ENCODE assay signal across 8 cellular contexts in genomic region chr11:85810871-85811611, GRCh38. TPM values are rescaled to one million over a fixed set of nuclear protein-coding genes. Genes with fewer than 3 reads are reported as not detected.
A peak's percentile ranks its signal among the peaks of the same experiment; 100 is the strongest.
DNase-seq lines count a peak whose midpoint lies in the region; ATAC-seq and TF ChIP-seq lines count a peak whose summit lies in the region.

Gene SYTL2, minus strand, starts transcription at chr11:85811141. Its CDS starts 53,416 bp downstream, at chr11:85757725.

- H3K36me3 ChIP-seq in suprapubic skin = no peaks in the 10 kb centered on the region

- under 1% methylated on average over 49 of the region's 72 CpGs for WGBS in suprapubic skin

- no peak for TF ChIP-seq EP300 in suprapubic skin (IDR thresholded peaks at IDR 0.05)

- TF ChIP-seq POLR2A in suprapubic skin (IDR thresholded peaks at IDR 0.05) = peak in 1 of 2 donors; percentile 64

- no peaks in the 10 kb centered on the region for H3K27me3 Mint-ChIP-seq in Calu3 (ENCODE audit: unreplicated experiment)

- peak within 1 kb of the TSS; percentile 69 for H3K4me3 ChIP-seq in suprapubic skin

- H3K9me3 ChIP-seq in suprapubic skin = no peaks in the 10 kb centered on the region

- H3K9me3 Mint-ChIP-seq in Calu3 (ENCODE audit: low read depth, unreplicated experiment) = no peaks in the 10 kb centered on the region

- intact Hi-C loops in Calu3 (cut with micrococcal nuclease; ENCODE audit: unreplicated experiment) = no loop called here
- intact Hi-C loops in head of caudate nucleus (cut with DNase I) = no loop called here

- no peak within 1 kb of the TSS for H3K27ac Mint-ChIP-seq in Calu3 (ENCODE audit: unreplicated experiment)

- no peaks in the 10 kb centered on the region for H3K27me3 ChIP-seq in suprapubic skin

- DNase-seq in Calu3 (peak; percentile 75), HT1080 (ENCODE audit: low read depth) (peak; percentile 42), SK-N-DZ (ENCODE audit: low spot score) (peak; percentile 52), head of caudate nucleus (peak in 41 of 42 donors; percentile 52 to 89 (median 81)), omental fat pad (ENCODE audit: low spot score) (peak; percentile 28), suprapubic skin (ENCODE audit: low spot score in 2 of 2) (peak; percentile 73 to 79)
- DNase-seq in activated naive CD4-positive, alpha-beta T cell treated with anti-CD3 and anti-CD28 coated beads, Interleukin-2, amount 50 U/mL, for 16 hours = peak; percentile 76

- ATAC-seq in GM21360 (IDR thresholded peaks at IDR 0.05; ENCODE audit: unreplicated experiment) (peak; percentile 83), omental fat pad (ENCODE audit: low FRiP score) (peak; percentile 89)

- H3K27ac ChIP-seq in suprapubic skin = no peak within 1 kb of the TSS

- TF ChIP-seq CTCF in Calu3 (IDR thresholded peaks at IDR 0.05; ENCODE audit: unreplicated experiment) (no peak), omental fat pad (IDR thresholded peaks at IDR 0.05) (no peak), suprapubic skin (IDR thresholded peaks at IDR 0.05) (no peak)

- no TSS peak for BruUV-seq in Calu3 (replicated peaks; lab: Mats Ljungman, UMichigan)

- H3K4me1 Mint-ChIP-seq in Calu3 (ENCODE audit: low read depth, unreplicated experiment) = peaks cover 22% of the 10 kb centered on the region

- peak within 1 kb of the TSS; percentile 72 for H3K4me3 Mint-ChIP-seq in Calu3 (ENCODE audit: low read depth, unreplicated experiment)

- CTCF ChIA-PET in Calu3 (lab: Charles Lee) = interaction anchor here (1.4 kb wide), 1 partner anchor 23 kb away, joined by 3 read pairs; no protein-coding TSS in a partner anchor

- H3K36me3 Mint-ChIP-seq in Calu3 (ENCODE audit: insufficient read depth, unreplicated experiment) = peaks cover 18% of the 10 kb centered on the region

- peaks cover 27% of the 10 kb centered on the region for H3K4me1 ChIP-seq in suprapubic skin

RNA-seq across cellular contexts. Expression of gene SYTL2, which starts in this region (rescaled TPM):
- total RNA-seq in Calu3 (2022) (10.6 and 19.1 TPM in 2 replicates), omental fat pad (10 to 100 TPM; 14.3 to 33.9 (median 17.8) TPM), suprapubic skin (10 to 100 TPM; 11.6 to 18.6 (median 14.5) TPM)
- 19.6 and 23.4 TPM in 2 replicates for total RNA-seq in HT1080 (2014; rRNA removed; shearing (Covaris generic))
- polyA plus RNA-seq in HT1080 (2015; cell fraction: cytosol; rRNA removed) = 12.9 and 17.9 TPM in 2 replicates
- polyA plus RNA-seq in HT1080 (2015; cell fraction: nucleus; rRNA removed) = 34.7 and 46.2 TPM in 2 replicates
- 7.4 and 8.2 TPM in 2 replicates for polyA plus RNA-seq in SK-N-DZ (2014; cell fraction: cytosol; rRNA removed)
- 9.3 and 15.5 TPM in 2 replicates for polyA plus RNA-seq in SK-N-DZ (2014; cell fraction: nucleus; rRNA removed)

Comparison
In these comparisons a context has a peak if more than half of its experiments do, and no peak if none do; other contexts are left out.
1. DNase-seq: peak in every context shown above with its lines; median percentile 81 in head of caudate nucleus; 76 in activated naive CD4-positive, alpha-beta T cell treated with anti-CD3 and anti-CD28 coated beads, Interleukin-2, amount 50 U/mL, for 16 hours; 76 in suprapubic skin; 75 in Calu3; 52 in SK-N-DZ; 42 in HT1080; 28 in omental fat pad.